In genomic region chr14:24250354-24250753, GRCh38 we compare ENCODE assay signal across 20 cellular contexts. TPM values are rescaled to one million over a fixed set of nuclear protein-coding genes. Genes with fewer than 3 reads are reported as not detected.
DNase-seq lines count a peak whose midpoint lies in the region; ATAC-seq and TF ChIP-seq lines count a peak whose summit lies in the region.
"Had no signal": no experiment of that assay in that cellular context is flagged by ENCODE, and none has a peak within 500 bp of the region (broad histone marks: within the 10 kb centered on the region; RNA-seq: fewer than 3 reads in every experiment).

No MANE protein-coding gene starts in this region.

- H3K36me3 ChIP-seq in H7 (replicated peaks; ENCODE audit: control insufficient read depth, insufficient read depth, low read length) (no peaks in the 10 kb centered on the region), osteoblast (ENCODE audit: insufficient read depth, low read length) (no peaks in the 10 kb centered on the region)
- H3K36me3 ChIP-seq: ovary had no signal

- no peaks in the 10 kb centered on the region for H3K9me3 Mint-ChIP-seq in activated naive CD4-positive, alpha-beta T cell treated with anti-CD3 and anti-CD28 coated beads, Interleukin-2, amount 10 ng/mL, durations not matched to agents 7 days and 5 days
- H3K9me3 Mint-ChIP-seq in activated T-helper 17 cell treated with anti-CD3 and anti-CD28 coated beads, Interleukin-2, amount 50 U/mL, for 72 hours = no peaks in the 10 kb centered on the region

- no peak overlapping the region for H3K4me2 ChIP-seq in osteoblast (ENCODE audit: insufficient read depth, low read length)

- no peak for TF ChIP-seq CTCF in osteoblast (IDR thresholded peaks at IDR 0.05; ENCODE audit: extremely low read depth, low read depth, low read length)

- no peak overlapping the region for H3K4me3 ChIP-seq in H7 (ENCODE audit: insufficient read depth, low read depth, low read length)
- no peak overlapping the region for H3K4me3 ChIP-seq in osteoblast (ENCODE audit: insufficient read depth, low read length)
- H3K4me3 ChIP-seq: lower lobe of right lung, ovary, testis had no signal

- no peak overlapping the region for H3K4me3 Mint-ChIP-seq in activated naive CD4-positive, alpha-beta T cell treated with anti-CD3 and anti-CD28 coated beads, Interleukin-2, amount 10 ng/mL, durations not matched to agents 7 days and 5 days
- H3K4me3 Mint-ChIP-seq in activated T-helper 17 cell treated with anti-CD3 and anti-CD28 coated beads, Interleukin-2, amount 50 U/mL, for 72 hours = peak overlapping the region; percentile 12

- no peaks in the 10 kb centered on the region for H4K20me1 ChIP-seq in osteoblast (ENCODE audit: insufficient read depth, low read length)

- H3K36me3 Mint-ChIP-seq in activated naive CD4-positive, alpha-beta T cell treated with anti-CD3 and anti-CD28 coated beads, Interleukin-2, amount 10 ng/mL, durations not matched to agents 7 days and 5 days = peaks cover 9% of the 10 kb centered on the region
- peaks cover 15% of the 10 kb centered on the region for H3K36me3 Mint-ChIP-seq in activated T-helper 17 cell treated with anti-CD3 and anti-CD28 coated beads, Interleukin-2, amount 50 U/mL, for 72 hours (ENCODE audit: low read depth)

- peaks cover 40% of the 10 kb centered on the region for H3K4me1 Mint-ChIP-seq in activated naive CD4-positive, alpha-beta T cell treated with anti-CD3 and anti-CD28 coated beads, Interleukin-2, amount 10 ng/mL, durations not matched to agents 7 days and 5 days
- H3K4me1 Mint-ChIP-seq in activated T-helper 17 cell treated with anti-CD3 and anti-CD28 coated beads, Interleukin-2, amount 50 U/mL, for 72 hours = peaks cover 31% of the 10 kb centered on the region

- H3K27me3 ChIP-seq in H7 (ENCODE audit: control insufficient read depth, insufficient read depth, low read length) (no peaks in the 10 kb centered on the region; the same call in 1 of the 2 replicates), osteoblast (ENCODE audit: insufficient read depth, low read length) (no peaks in the 10 kb centered on the region)
- H3K27me3 ChIP-seq: ovary, testis had no signal

- H3K9me3 ChIP-seq in osteoblast (ENCODE audit: low read depth, low read length) = no peaks in the 10 kb centered on the region
- H3K9me3 ChIP-seq: lower lobe of right lung, ovary, testis had no signal

- H3K4me1 ChIP-seq in osteoblast (ENCODE audit: insufficient read depth, low read length) = peaks cover 8% of the 10 kb centered on the region
- H3K4me1 ChIP-seq: lower lobe of right lung, testis had no signal

- no peak overlapping the region for H2AFZ ChIP-seq in osteoblast (ENCODE audit: low read length)

- H3K79me2 ChIP-seq in osteoblast (ENCODE audit: insufficient read depth, low read length) = no peaks in the 10 kb centered on the region

- ATAC-seq in activated T-helper 17 cell treated with anti-CD3 and anti-CD28 coated beads, Interleukin-2, amount 50 U/mL, for 72 hours (replicated peaks) = no peak
- ATAC-seq: esophagus mucosa, lower lobe of right lung, right cardiac atrium had no signal

- no peak for DNase-seq in activated naive CD4-positive, alpha-beta T cell treated with anti-CD3 and anti-CD28 coated beads, Interleukin-2, amount 10 ng/mL, durations not matched to agents 7 days and 5 days
- no peak for DNase-seq in activated naive CD4-positive, alpha-beta T cell treated with anti-CD3 and anti-CD28 coated beads, Interleukin-2, amount 50 U/mL, for 16 hours
- DNase-seq in H7 (peak; percentile 21), osteoblast (ENCODE audit: insufficient read length, low spot score, missing footprints) (peak; percentile 54), AG08395 (ENCODE audit: low spot score) (no peak), NCI-H524 treated with DMSO at 0.1 percent for 48 hours (lab: John Stamatoyannopoulos, UW) (no peak)
- DNase-seq: aorta; cerebellar nuclear complex; DMS53; effector CD4-positive, alpha-beta T cell; GOT3; islet precursor cell; lower lobe of right lung; NCI-H1694 treated with DMSO at 0.1 percent for 48 hours; right cardiac atrium; stimulated activated CD4-positive, alpha-beta T cell treated with anti-CD3 and anti-CD28 coated beads, Interleukin-15, amount 100 ng/mL, for 24 hours; testis had no signal

- CTCF ChIA-PET in activated naive CD4-positive, alpha-beta T cell treated with anti-CD3 and anti-CD28 coated beads, Interleukin-2, amount 10 ng/mL, durations not matched to agents 7 days and 5 days (lab: Charles Lee) = interaction anchor here (1.0 to 2.7 kb wide), 8 partner anchors 8 to 181 kb away, joined by 3 to 15 read pairs (median 6); partner anchors contain the start of genes CIDEB, RABGGTA and TINF2

- no peak overlapping the region for H3K27ac ChIP-seq in osteoblast (ENCODE audit: low read depth, low read length)
- H3K27ac ChIP-seq: lower lobe of right lung, ovary, testis had no signal

- H3K27me3 Mint-ChIP-seq in activated naive CD4-positive, alpha-beta T cell treated with anti-CD3 and anti-CD28 coated beads, Interleukin-2, amount 10 ng/mL, durations not matched to agents 7 days and 5 days = no peaks in the 10 kb centered on the region
- H3K27me3 Mint-ChIP-seq in activated T-helper 17 cell treated with anti-CD3 and anti-CD28 coated beads, Interleukin-2, amount 50 U/mL, for 72 hours = no peaks in the 10 kb centered on the region

- H3K27ac Mint-ChIP-seq in activated naive CD4-positive, alpha-beta T cell treated with anti-CD3 and anti-CD28 coated beads, Interleukin-2, amount 10 ng/mL, durations not matched to agents 7 days and 5 days = peak overlapping the region; percentile 53
- peak overlapping the region; percentile 74 for H3K27ac Mint-ChIP-seq in activated T-helper 17 cell treated with anti-CD3 and anti-CD28 coated beads, Interleukin-2, amount 50 U/mL, for 72 hours

RNA-seq across cellular contexts. Expression of gene TINF2, which starts 7.9 kb away (rescaled TPM):
- 46.9 and 52.2 TPM in 2 replicates for total RNA-seq in H7 (2014; rRNA removed; shearing (Covaris generic))
- 10 to 100 TPM; 61.4 to 76.4 TPM for total RNA-seq in activated T-helper 17 cell treated with anti-CD3 and anti-CD28 coated beads, Interleukin-2, amount 50 U/mL, for 72 hours
- 62.6 and 63.4 TPM in 2 replicates for total RNA-seq in osteoblast

RNA-seq across cellular contexts. Expression of gene TGM1, which starts 12.6 kb away (rescaled TPM):
- 0.21 and 3.1 TPM in 2 replicates for total RNA-seq in H7 (2014; rRNA removed; shearing (Covaris generic))
- total RNA-seq in activated T-helper 17 cell treated with anti-CD3 and anti-CD28 coated beads, Interleukin-2, amount 50 U/mL, for 72 hours = 10 to 100 TPM; 16.1 to 18.2 TPM
- total RNA-seq in osteoblast = 0.36 and 1.2 TPM in 2 replicates

RNA-seq across cellular contexts. Expression of gene GMPR2, which starts 17.6 kb away (rescaled TPM):
- 81.6 and 104 TPM in 2 replicates for total RNA-seq in H7 (2014; rRNA removed; shearing (Covaris generic))
- total RNA-seq in activated T-helper 17 cell treated with anti-CD3 and anti-CD28 coated beads, Interleukin-2, amount 50 U/mL, for 72 hours = 10 to 100 TPM; 73.2 to 85.0 TPM
- total RNA-seq in osteoblast = 70.7 and 86.5 TPM in 2 replicates

RNA-seq across cellular contexts. Expression of gene NEDD8, which starts 18.2 kb away (rescaled TPM):
- total RNA-seq in H7 (2014; rRNA removed; shearing (Covaris generic)) = 195 and 203 TPM in 2 replicates
- total RNA-seq in activated T-helper 17 cell treated with anti-CD3 and anti-CD28 coated beads, Interleukin-2, amount 50 U/mL, for 72 hours = 100 to 1,000 TPM; 128 to 243 TPM
- total RNA-seq in osteoblast = 56.3 and 69.1 TPM in 2 replicates

RNA-seq across cellular contexts. Expression of gene RABGGTA, which starts 21.0 kb away (rescaled TPM):
- 22.8 and 25.9 TPM in 2 replicates for total RNA-seq in H7 (2014; rRNA removed; shearing (Covaris generic))
- 10 to 100 TPM; 61.0 to 68.3 TPM for total RNA-seq in activated T-helper 17 cell treated with anti-CD3 and anti-CD28 coated beads, Interleukin-2, amount 50 U/mL, for 72 hours
- total RNA-seq in osteoblast = 28.9 and 34.0 TPM in 2 replicates

Comparison
In these comparisons a context has a peak if more than half of its experiments do, and no peak if none do; other contexts are left out.
1. DNase-seq: peak in H7 (single experiment) and osteoblast (single experiment); none in activated naive CD4-positive, alpha-beta T cell treated with anti-CD3 and anti-CD28 coated beads, Interleukin-2, amount 10 ng/mL, durations not matched to agents 7 days and 5 days (single experiment), activated naive CD4-positive, alpha-beta T cell treated with anti-CD3 and anti-CD28 coated beads, Interleukin-2, amount 50 U/mL, for 16 hours (single experiment), AG08395 (single experiment) and NCI-H524 treated with DMSO at 0.1 percent for 48 hours (single experiment).